Comparison of ENCODE assay signal across 8 cellular contexts in genomic region chr15:70569139-70569717, GRCh38.
DNase-seq lines count a peak whose midpoint lies in the region; ATAC-seq and TF ChIP-seq lines count a peak whose summit lies in the region.

No MANE protein-coding gene starts in this region.

- H3K27me3 Mint-ChIP-seq in chondrocyte (ENCODE audit: low read depth) = peaks cover 14% of the 10 kb centered on the region
- peaks cover 30% of the 10 kb centered on the region for H3K27me3 Mint-ChIP-seq in activated naive CD4-positive, alpha-beta T cell treated with anti-CD3 and anti-CD28 coated beads, Interleukin-2, amount 10 ng/mL, durations not matched to agents 7 days and 5 days

- peaks cover 7% of the 10 kb centered on the region for H3K4me1 Mint-ChIP-seq in chondrocyte (ENCODE audit: low read depth)
- H3K4me1 Mint-ChIP-seq in activated naive CD4-positive, alpha-beta T cell treated with anti-CD3 and anti-CD28 coated beads, Interleukin-2, amount 10 ng/mL, durations not matched to agents 7 days and 5 days = no peaks in the 10 kb centered on the region

- H3K4me3 ChIP-seq in NB4 (ENCODE audit: low read depth, low read length) (no peak overlapping the region), lung (no peak overlapping the region)

- H3K36me3 ChIP-seq in lung (ENCODE audit: control insufficient read depth in 2 of 2, insufficient read depth in 2 of 2, low read length in 2 of 2) = no peaks in the 10 kb centered on the region

- H3K9me3 ChIP-seq in lung (ENCODE audit: control insufficient read depth in 2 of 2, insufficient read depth in 1 of 2, low read length in 1 of 2) = peaks cover 0 to 1% of the 10 kb centered on the region in 2 donors

- TF ChIP-seq CTCF in NB4 (IDR thresholded peaks at IDR 0.05; ENCODE audit: low read depth, low read length) (peak; percentile 72), chondrocyte (IDR thresholded peaks at IDR 0.05) (peak; percentile 74), lung (IDR thresholded peaks at IDR 0.05; ENCODE audit: control extremely low read depth, extremely low read depth) (peak; percentile 18)

- 55 to 65% methylated on average over 3 of the region's 3 CpGs for WGBS in lung, 2 donors

- no peak for ATAC-seq in lung (ENCODE audit: insufficient read depth, low FRiP score)
- no peak for ATAC-seq in GM18505 (IDR thresholded peaks at IDR 0.05; ENCODE audit: unreplicated experiment)

- no peak overlapping the region for H3K4me3 Mint-ChIP-seq in chondrocyte (ENCODE audit: unreplicated experiment)
- H3K4me3 Mint-ChIP-seq in activated naive CD4-positive, alpha-beta T cell treated with anti-CD3 and anti-CD28 coated beads, Interleukin-2, amount 10 ng/mL, durations not matched to agents 7 days and 5 days = no peak overlapping the region

- H3K36me3 Mint-ChIP-seq in chondrocyte (ENCODE audit: low read depth) = peaks cover 9% of the 10 kb centered on the region
- no peaks in the 10 kb centered on the region for H3K36me3 Mint-ChIP-seq in activated naive CD4-positive, alpha-beta T cell treated with anti-CD3 and anti-CD28 coated beads, Interleukin-2, amount 10 ng/mL, durations not matched to agents 7 days and 5 days

- CTCF ChIA-PET in activated naive CD4-positive, alpha-beta T cell treated with anti-CD3 and anti-CD28 coated beads, Interleukin-2, amount 10 ng/mL, durations not matched to agents 7 days and 5 days (lab: Charles Lee) = interaction anchor here (0.7 to 1.7 kb wide), 12 partner anchors 10 to 402 kb away, joined by 3 to 14 read pairs (median 4); no protein-coding TSS in a partner anchor

- in situ Hi-C loops in G401 (cut with HindIII; ENCODE audit: low sequenced_read_pairs) = no loop called here

- no peak overlapping the region for H3K27ac Mint-ChIP-seq in chondrocyte (ENCODE audit: unreplicated experiment)
- no peak overlapping the region for H3K27ac Mint-ChIP-seq in activated naive CD4-positive, alpha-beta T cell treated with anti-CD3 and anti-CD28 coated beads, Interleukin-2, amount 10 ng/mL, durations not matched to agents 7 days and 5 days

- H3K27me3 ChIP-seq in lung (ENCODE audit: control insufficient read depth, insufficient read depth) = no peaks in the 10 kb centered on the region

- peaks cover 2% of the 10 kb centered on the region for H3K9me3 Mint-ChIP-seq in chondrocyte (ENCODE audit: low read depth)
- peaks cover 3% of the 10 kb centered on the region for H3K9me3 Mint-ChIP-seq in activated naive CD4-positive, alpha-beta T cell treated with anti-CD3 and anti-CD28 coated beads, Interleukin-2, amount 10 ng/mL, durations not matched to agents 7 days and 5 days

- TF ChIP-seq POLR2A in NB4 (IDR thresholded peaks at IDR 0.05; ENCODE audit: extremely low read depth, insufficient read length) (no peak), GM18505 (IDR thresholded peaks at IDR 0.05; ENCODE audit: borderline replicate concordance, extremely low read depth, insufficient read depth, insufficient read length) (no peak)

- H3K27ac ChIP-seq in lung (ENCODE audit: low read depth in 1 of 2, low read length in 1 of 2) = no peak overlapping the region

- H3K4me1 ChIP-seq in lung (ENCODE audit: control insufficient read depth in 2 of 2, insufficient read depth in 2 of 2, low read length in 2 of 2) = no peaks in the 10 kb centered on the region

- peak; percentile 57 for DNase-seq in G401 (ENCODE audit: low spot score)
- DNase-seq in NB4 (ENCODE audit: low read depth) = peak; percentile 68
- no peak for DNase-seq in chondrocyte (ENCODE audit: low spot score)
- no peak for DNase-seq in lung (ENCODE audit: low spot score)
- no peak for DNase-seq in activated CD4-positive, alpha-beta T cell treated with anti-CD3 and anti-CD28 coated beads, Interleukin-2, amount 50 U/mL, for 4 hours
- DNase-seq in DMS79 (lab: John Stamatoyannopoulos, UW) = no peak
- no peak for DNase-seq in activated naive CD4-positive, alpha-beta T cell treated with anti-CD3 and anti-CD28 coated beads, Interleukin-2, amount 10 ng/mL, durations not matched to agents 7 days and 5 days

Comparison
In these comparisons a context has a peak if more than half of its experiments do, and no peak if none do; other contexts are left out.
1. DNase-seq: peak in G401 (single experiment) and NB4 (single experiment); none in chondrocyte (single experiment), lung (single experiment), activated CD4-positive, alpha-beta T cell treated with anti-CD3 and anti-CD28 coated beads, Interleukin-2, amount 50 U/mL, for 4 hours (0 of 2), DMS79 (single experiment) and activated naive CD4-positive, alpha-beta T cell treated with anti-CD3 and anti-CD28 coated beads, Interleukin-2, amount 10 ng/mL, durations not matched to agents 7 days and 5 days (single experiment).
2. CTCF ChIP-seq: peak in every context shown above with its lines; median percentile 74 in chondrocyte; 72 in NB4; 18 in lung.